In the genomic region with DNA sequence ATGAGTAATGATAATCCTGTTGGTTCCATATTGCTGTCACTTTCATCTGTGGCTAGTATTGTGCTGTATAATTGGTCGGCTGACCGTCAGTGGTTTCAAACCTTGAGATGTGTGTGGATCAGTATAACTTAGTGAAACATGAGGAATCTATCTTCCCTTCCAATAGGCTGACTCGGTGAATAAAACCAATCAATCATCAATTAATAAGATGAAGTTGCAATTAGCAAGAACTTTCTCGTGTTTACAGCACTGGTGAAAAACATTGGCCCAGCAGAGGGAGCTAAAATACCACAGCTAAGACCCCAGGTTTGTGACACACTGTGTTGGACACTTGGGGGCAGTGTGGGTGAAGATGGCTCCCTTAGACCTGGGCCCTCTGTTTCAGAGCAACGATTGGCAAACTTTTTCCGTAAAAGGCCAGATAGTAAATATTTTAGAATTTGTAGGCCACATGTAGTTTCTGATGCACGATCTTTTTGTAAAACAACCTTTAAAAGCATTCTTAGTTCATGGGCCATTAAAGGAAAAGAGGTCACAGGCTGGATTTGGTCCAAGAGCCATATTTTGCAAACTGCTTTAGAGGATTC, we compare ENCODE assay signal across 9 cellular contexts. TPM values are rescaled to one million over a fixed set of nuclear protein-coding genes. Genes with fewer than 3 reads are reported as not detected.
DNase-seq lines count a peak whose midpoint lies in the region; ATAC-seq and TF ChIP-seq lines count a peak whose summit lies in the region.
"Had no signal": no experiment of that assay in that cellular context is flagged by ENCODE, and none has a peak within 500 bp of the region (broad histone marks: within the 10 kb centered on the region; RNA-seq: fewer than 3 reads in every experiment).

No MANE protein-coding gene starts in this region.

- peak; percentile 62 for DNase-seq in activated T-cell treated with anti-CD3 and anti-CD28 coated beads, Interleukin-2, amount 50 U/mL, for 1 hour
- DNase-seq in fibroblast of lung (ENCODE audit: low read depth in 2 of 2) (peak; percentile 77 to 91), neural progenitor cell (ENCODE audit: low spot score) (peak; percentile 92), stromal cell of bone marrow (ENCODE audit: low read depth) (peak; percentile 76)

- H3K27ac ChIP-seq in DOHH2 (ENCODE audit: low read depth, low read length), result no peak overlapping the region
- H3K27ac ChIP-seq in KMS-11, result no peak overlapping the region
- H3K27ac ChIP-seq in fibroblast of lung (ENCODE audit: insufficient read depth, low read length), result no peak overlapping the region
- H3K27ac ChIP-seq in neural progenitor cell, result no peak overlapping the region

- no peaks in the 10 kb centered on the region for H3K9me2 ChIP-seq in DOHH2 (replicated peaks; ENCODE audit: control insufficient read depth, low read length)

- H3K4me2 ChIP-seq in DOHH2 (ENCODE audit: low read length) (no peak overlapping the region), KMS-11 (no peak overlapping the region), fibroblast of lung (ENCODE audit: extremely low read depth, insufficient read depth, low read length) (peak overlapping the region; percentile 38), neural progenitor cell (no peak overlapping the region)

- no peaks in the 10 kb centered on the region for H3K9me3 ChIP-seq in DOHH2 (ENCODE audit: control insufficient read depth, insufficient read depth, low read length)
- no peaks in the 10 kb centered on the region for H3K9me3 ChIP-seq in fibroblast of lung (ENCODE audit: control insufficient read depth, insufficient read depth, low read depth, low read length)
- no peaks in the 10 kb centered on the region for H3K9me3 ChIP-seq in neural progenitor cell (ENCODE audit: low read depth)

- H3K4me3 ChIP-seq in DOHH2 (ENCODE audit: low read length) (no peak overlapping the region), KMS-11 (IDR thresholded peaks at IDR 0.05; ENCODE audit: insufficient read depth, low read depth, low read length) (no peak overlapping the region), fibroblast of lung (replicated peaks in 1 of 4; ENCODE audit: control extremely low read depth in 1 of 4, insufficient read depth in 1 of 4, low read depth in 3 of 4, low read length in 4 of 4) (no peak overlapping the region), neural progenitor cell (no peak overlapping the region)

- H4K20me1 ChIP-seq in DOHH2 (ENCODE audit: control insufficient read depth, insufficient read depth, low read depth, low read length) (no peaks in the 10 kb centered on the region), KMS-11 (ENCODE audit: insufficient read depth) (no peaks in the 10 kb centered on the region), fibroblast of lung (ENCODE audit: control insufficient read depth, extremely low read depth, insufficient read depth, low read length) (no peaks in the 10 kb centered on the region), neural progenitor cell (ENCODE audit: low read depth) (no peaks in the 10 kb centered on the region)

- H3K36me3 Mint-ChIP-seq in neural progenitor cell, result no peaks in the 10 kb centered on the region

- ATAC-seq in GM21723 (IDR thresholded peaks at IDR 0.05; ENCODE audit: unreplicated experiment), result peak; percentile 99

- H3K79me2 ChIP-seq in DOHH2 (ENCODE audit: control insufficient read depth, low read length) (no peaks in the 10 kb centered on the region), KMS-11 (ENCODE audit: insufficient read depth, low read depth) (no peaks in the 10 kb centered on the region), fibroblast of lung (ENCODE audit: control insufficient read depth, insufficient read depth, low read length) (no peaks in the 10 kb centered on the region), neural progenitor cell (ENCODE audit: low read depth) (no peaks in the 10 kb centered on the region)

- H3K27ac Mint-ChIP-seq in neural progenitor cell, result no peak overlapping the region

- no peak overlapping the region for H3K9ac ChIP-seq in KMS-11
- H3K9ac ChIP-seq in fibroblast of lung (ENCODE audit: insufficient read depth, low read length), result no peak overlapping the region
- H3K9ac ChIP-seq in neural progenitor cell, result no peak overlapping the region

- H3K9me3 Mint-ChIP-seq in neural progenitor cell, result no peaks in the 10 kb centered on the region

- H2AFZ ChIP-seq in KMS-11 (ENCODE audit: low read depth) (peak overlapping the region; percentile 48), fibroblast of lung (ENCODE audit: low read length) (peak overlapping the region; percentile 43), neural progenitor cell (replicated peaks) (peak overlapping the region; percentile 26)

- H3K27me3 ChIP-seq in DOHH2 (ENCODE audit: control insufficient read depth, low read length) (peaks cover 21% of the 10 kb centered on the region), KMS-11 (ENCODE audit: insufficient read depth, low read depth) (no peaks in the 10 kb centered on the region), fibroblast of lung (ENCODE audit: control insufficient read depth, insufficient read depth, low read length) (no peaks in the 10 kb centered on the region), neural progenitor cell (no peaks in the 10 kb centered on the region)

- H3K36me3 ChIP-seq in DOHH2 (ENCODE audit: control insufficient read depth, low read length) (no peaks in the 10 kb centered on the region), KMS-11 (ENCODE audit: insufficient read depth) (no peaks in the 10 kb centered on the region), fibroblast of lung (ENCODE audit: control insufficient read depth, insufficient read depth, low read length) (no peaks in the 10 kb centered on the region), neural progenitor cell (no peaks in the 10 kb centered on the region)

- no peaks in the 10 kb centered on the region for H3K27me3 Mint-ChIP-seq in neural progenitor cell (ENCODE audit: insufficient read depth, low read depth)

- H3K4me1 ChIP-seq in DOHH2 (ENCODE audit: control insufficient read depth, low read length) (no peaks in the 10 kb centered on the region), KMS-11 (ENCODE audit: low read depth, poor library complexity, severe bottlenecking) (no peaks in the 10 kb centered on the region), fibroblast of lung (ENCODE audit: control insufficient read depth, extremely low read depth, insufficient read depth, low read length) (no peaks in the 10 kb centered on the region), neural progenitor cell (no peaks in the 10 kb centered on the region)

- no peaks in the 10 kb centered on the region for H3K4me1 Mint-ChIP-seq in neural progenitor cell

- no peaks in the 10 kb centered on the region for H3F3A ChIP-seq in DOHH2 (ENCODE audit: control insufficient read depth, insufficient read depth)
- no peaks in the 10 kb centered on the region for H3F3A ChIP-seq in neural progenitor cell (ENCODE audit: low read depth)

- no peak overlapping the region for H3K4me3 Mint-ChIP-seq in neural progenitor cell

- peak; percentile 100 for TF ChIP-seq CTCF in DOHH2 (IDR thresholded peaks at IDR 0.05; ENCODE audit: low read depth, low read length, poor library complexity, severe bottlenecking)
- peak; percentile 100 for TF ChIP-seq CTCF in KMS-11 (conservative IDR thresholded peaks at IDR 0.05; ENCODE audit: low read depth, low read length)
- peak; percentile 99 for TF ChIP-seq CTCF in fibroblast of lung (conservative IDR thresholded peaks at IDR 0.05 in 1 of 2, IDR thresholded peaks at IDR 0.05 in 1 of 2; ENCODE audit: low read depth in 1 of 2, low read length in 2 of 2)
- peak; percentile 100 for TF ChIP-seq CTCF in neural progenitor cell (IDR thresholded peaks at IDR 0.05)

TF ChIP-seq in PFSK-1, 5 proteins besides CTCF, POLR2A, EP300 and RAD21:
- TF ChIP-seq FOXP2 (optimal IDR thresholded peaks at IDR 0.05; ENCODE audit: borderline replicate concordance, extremely low read depth, extremely low read length, insufficient read depth) (peak; percentile 54), TAF1 (IDR thresholded peaks at IDR 0.05; ENCODE audit: borderline replicate concordance, insufficient read depth, low read length) (no peak)
- TF ChIP-seq, protein P1, sequence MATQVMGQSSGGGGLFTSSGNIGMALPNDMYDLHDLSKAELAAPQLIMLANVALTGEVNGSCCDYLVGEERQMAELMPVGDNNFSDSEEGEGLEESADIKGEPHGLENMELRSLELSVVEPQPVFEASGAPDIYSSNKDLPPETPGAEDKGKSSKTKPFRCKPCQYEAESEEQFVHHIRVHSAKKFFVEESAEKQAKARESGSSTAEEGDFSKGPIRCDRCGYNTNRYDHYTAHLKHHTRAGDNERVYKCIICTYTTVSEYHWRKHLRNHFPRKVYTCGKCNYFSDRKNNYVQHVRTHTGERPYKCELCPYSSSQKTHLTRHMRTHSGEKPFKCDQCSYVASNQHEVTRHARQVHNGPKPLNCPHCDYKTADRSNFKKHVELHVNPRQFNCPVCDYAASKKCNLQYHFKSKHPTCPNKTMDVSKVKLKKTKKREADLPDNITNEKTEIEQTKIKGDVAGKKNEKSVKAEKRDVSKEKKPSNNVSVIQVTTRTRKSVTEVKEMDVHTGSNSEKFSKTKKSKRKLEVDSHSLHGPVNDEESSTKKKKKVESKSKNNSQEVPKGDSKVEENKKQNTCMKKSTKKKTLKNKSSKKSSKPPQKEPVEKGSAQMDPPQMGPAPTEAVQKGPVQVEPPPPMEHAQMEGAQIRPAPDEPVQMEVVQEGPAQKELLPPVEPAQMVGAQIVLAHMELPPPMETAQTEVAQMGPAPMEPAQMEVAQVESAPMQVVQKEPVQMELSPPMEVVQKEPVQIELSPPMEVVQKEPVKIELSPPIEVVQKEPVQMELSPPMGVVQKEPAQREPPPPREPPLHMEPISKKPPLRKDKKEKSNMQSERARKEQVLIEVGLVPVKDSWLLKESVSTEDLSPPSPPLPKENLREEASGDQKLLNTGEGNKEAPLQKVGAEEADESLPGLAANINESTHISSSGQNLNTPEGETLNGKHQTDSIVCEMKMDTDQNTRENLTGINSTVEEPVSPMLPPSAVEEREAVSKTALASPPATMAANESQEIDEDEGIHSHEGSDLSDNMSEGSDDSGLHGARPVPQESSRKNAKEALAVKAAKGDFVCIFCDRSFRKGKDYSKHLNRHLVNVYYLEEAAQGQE (IDR thresholded peaks at IDR 0.05; ENCODE audit: insufficient read depth in 1 of 2, low read depth in 2 of 2, low read length in 2 of 2), result no peak

RNA-seq across cellular contexts. Expression of a gene that starts 47.8 kb away (rescaled TPM):
- not detected for polyA plus RNA-seq in PFSK-1 (2012; ENCODE audit: insufficient read length, low read depth)
- total RNA-seq in fibroblast of lung (not detected in 2 replicates), neural progenitor cell (ENCODE audit: low replicate concordance) (not detected in 2 replicates)
- not detected in 2 replicates for polyA plus RNA-seq in fibroblast of lung
- polyA plus RNA-seq in fibroblast of lung (2012), result not detected in 2 replicates
- polyA minus RNA-seq in fibroblast of lung (ENCODE audit: low replicate concordance), result not detected in 2 replicates
- total RNA-seq: skeletal muscle tissue had no signal
